ENCODE assay signal across 8 cellular contexts in the genomic region with DNA sequence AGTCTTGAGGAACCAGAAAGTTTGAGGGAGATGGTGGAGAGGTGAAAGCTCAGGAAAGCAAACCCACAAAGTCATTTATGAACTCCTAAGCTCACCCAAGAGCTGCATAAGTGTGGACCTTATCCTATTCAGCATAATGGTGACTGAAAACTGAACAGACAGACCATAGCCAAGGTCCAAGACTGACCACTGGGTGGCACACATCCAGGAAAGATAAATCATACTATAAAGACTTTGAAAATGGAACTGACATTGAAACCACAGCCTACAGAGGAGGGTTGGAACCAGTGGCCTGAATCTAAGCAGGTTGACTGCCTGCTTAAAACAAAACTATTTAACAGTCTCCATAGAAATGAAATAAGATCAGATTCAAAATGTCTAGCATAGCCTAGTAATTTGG.
A peak's percentile ranks its signal among the peaks of the same experiment; 100 is the strongest.
DNase-seq lines count a peak whose midpoint lies in the region; ATAC-seq and TF ChIP-seq lines count a peak whose summit lies in the region.

No MANE protein-coding gene starts in this region.

- no peaks in the 10 kb centered on the region for H3F3A ChIP-seq in smooth muscle cell (ENCODE audit: low read depth)

- no peak overlapping the region for H3K4me3 Mint-ChIP-seq in WTC11
- no peak overlapping the region for H3K4me3 Mint-ChIP-seq in naive thymus-derived CD4-positive, alpha-beta T cell

- no peaks in the 10 kb centered on the region for H3K9me3 Mint-ChIP-seq in WTC11
- peaks cover 0 to 6% (median 0%) of the 10 kb centered on the region in 11 donors for H3K9me3 Mint-ChIP-seq in naive thymus-derived CD4-positive, alpha-beta T cell

- DNase-seq in COLO829 (ENCODE audit: low spot score) (peak; percentile 1), WTC11 (ENCODE audit: low spot score) (peak; percentile 24), smooth muscle cell (lab: John Stamatoyannopoulos, UW; ENCODE audit: unreplicated experiment) (no peak), GM03348 (ENCODE audit: low spot score) (no peak)
- DNase-seq in stimulated activated CD8-positive, alpha-beta memory T cell treated with anti-CD3 and anti-CD28 coated beads, Interleukin-4, amount 100 ng/mL, for 48 hours: no peak
- no peak for DNase-seq in naive thymus-derived CD4-positive, alpha-beta T cell

- H3K36me3 ChIP-seq in smooth muscle cell (ENCODE audit: low read depth): no peaks in the 10 kb centered on the region
- no peaks in the 10 kb centered on the region for H3K36me3 ChIP-seq in naive thymus-derived CD4-positive, alpha-beta T cell (ENCODE audit: control insufficient read depth in 2 of 3, insufficient read depth in 3 of 3, low read length in 3 of 3)

- no peak overlapping the region for H3K4me3 ChIP-seq in smooth muscle cell
- H3K4me3 ChIP-seq in naive thymus-derived CD4-positive, alpha-beta T cell (ENCODE audit: low read length): no peak overlapping the region

- no peaks in the 10 kb centered on the region for H3K4me1 ChIP-seq in smooth muscle cell (ENCODE audit: low read depth)
- H3K4me1 ChIP-seq in naive thymus-derived CD4-positive, alpha-beta T cell (ENCODE audit: control insufficient read depth in 2 of 2, insufficient read depth in 2 of 2, low read length in 2 of 2): no peaks in the 10 kb centered on the region

- CTCF ChIA-PET in WTC11 (lab: Charles Lee): interaction anchor here (0.8 to 0.9 kb wide), 2 partner anchors 13 to 227 kb away, joined by 3 to 4 read pairs; no protein-coding TSS in a partner anchor
- CTCF ChIA-PET in naive thymus-derived CD4-positive, alpha-beta T cell (lab: Charles Lee): no interaction called here

- ATAC-seq in GM19324 (IDR thresholded peaks at IDR 0.05; ENCODE audit: low FRiP score, unreplicated experiment) (peak; percentile 91), HG03432 (IDR thresholded peaks at IDR 0.05; ENCODE audit: unreplicated experiment) (peak; percentile 93), WTC11 (peak; percentile 82)
- no peak for ATAC-seq in naive thymus-derived CD4-positive, alpha-beta T cell

- no peak overlapping the region for H2AFZ ChIP-seq in smooth muscle cell (ENCODE audit: low read depth)

- H3K79me2 ChIP-seq in smooth muscle cell (ENCODE audit: low read depth): no peaks in the 10 kb centered on the region

- H3K27ac ChIP-seq in smooth muscle cell (ENCODE audit: low read depth): no peak overlapping the region
- no peak overlapping the region for H3K27ac ChIP-seq in naive thymus-derived CD4-positive, alpha-beta T cell (ENCODE audit: low read depth, low read length)

- no peak overlapping the region for H3K4me2 ChIP-seq in smooth muscle cell

- POLR2A ChIA-PET in WTC11 (lab: Charles Lee): no interaction called here
- POLR2A ChIA-PET in naive thymus-derived CD4-positive, alpha-beta T cell (lab: Charles Lee): no interaction called here

- H3K9me3 ChIP-seq in smooth muscle cell (replicated peaks; ENCODE audit: low read depth): no peaks in the 10 kb centered on the region
- no peaks in the 10 kb centered on the region for H3K9me3 ChIP-seq in naive thymus-derived CD4-positive, alpha-beta T cell (ENCODE audit: control insufficient read depth in 2 of 3, low read length in 3 of 3)

- H3K9ac ChIP-seq in smooth muscle cell (ENCODE audit: low read depth): no peak overlapping the region

- 0 out of 2 replicates have a peak, but pooled peaks have one; percentile 10 for TF ChIP-seq CTCF in WTC11 (IDR thresholded peaks at IDR 0.05)
- peak; percentile 19 for TF ChIP-seq CTCF in smooth muscle cell (IDR thresholded peaks at IDR 0.05; ENCODE audit: borderline replicate concordance, insufficient read depth, poor library complexity, severe bottlenecking)

- H3K27ac Mint-ChIP-seq in WTC11: no peak overlapping the region
- H3K27ac Mint-ChIP-seq in naive thymus-derived CD4-positive, alpha-beta T cell: no peak overlapping the region

- no peaks in the 10 kb centered on the region for H3K27me3 Mint-ChIP-seq in WTC11 (ENCODE audit: low read depth)
- H3K27me3 Mint-ChIP-seq in naive thymus-derived CD4-positive, alpha-beta T cell: no peaks in the 10 kb centered on the region

- no peaks in the 10 kb centered on the region for H3K4me1 Mint-ChIP-seq in WTC11
- peaks cover 0 to 3% (median 0%) of the 10 kb centered on the region in 7 donors for H3K4me1 Mint-ChIP-seq in naive thymus-derived CD4-positive, alpha-beta T cell

- no peaks in the 10 kb centered on the region for H4K20me1 ChIP-seq in smooth muscle cell (ENCODE audit: low read depth)

- H3K27me3 ChIP-seq in smooth muscle cell (ENCODE audit: low read depth): no peaks in the 10 kb centered on the region
- no peaks in the 10 kb centered on the region for H3K27me3 ChIP-seq in naive thymus-derived CD4-positive, alpha-beta T cell (ENCODE audit: control insufficient read depth in 2 of 2, insufficient read depth in 2 of 2, low read length in 2 of 2)

- intact Hi-C loops in naive thymus-derived CD4-positive, alpha-beta T cell (cut with micrococcal nuclease): no loop called here

- H3K36me3 Mint-ChIP-seq in WTC11: no peaks in the 10 kb centered on the region
- H3K36me3 Mint-ChIP-seq in naive thymus-derived CD4-positive, alpha-beta T cell: no peaks in the 10 kb centered on the region

TF ChIP-seq in WTC11, 78 proteins besides CTCF, POLR2A, EP300 and RAD21:
- TF ChIP-seq SMAD3 (CRISPR knock-in tag; IDR thresholded peaks at IDR 0.05; ENCODE audit: borderline replicate concordance): no peak

Comparison
In these comparisons a context has a peak if more than half of its experiments do, and no peak if none do; other contexts are left out.
1. DNase-seq: peak in COLO829 (single experiment) and WTC11 (single experiment); none in smooth muscle cell (single experiment), stimulated activated CD8-positive, alpha-beta memory T cell treated with anti-CD3 and anti-CD28 coated beads, Interleukin-4, amount 100 ng/mL, for 48 hours (single experiment), naive thymus-derived CD4-positive, alpha-beta T cell (0 of 9) and GM03348 (single experiment).